Comparison of ENCODE assay signal across 13 cellular contexts in genomic region chr2:61439241-61440002, GRCh38. TPM values are rescaled to one million over a fixed set of nuclear protein-coding genes. Genes with fewer than 3 reads are reported as not detected.
A peak's percentile ranks its signal among the peaks of the same experiment; 100 is the strongest.
DNase-seq lines count a peak whose midpoint lies in the region; ATAC-seq, FAIRE-seq and TF ChIP-seq lines count a peak whose summit lies in the region.
"Had no signal": no experiment of that assay in that cellular context is flagged by ENCODE, and none has a peak within 500 bp of the region (broad histone marks: within the 10 kb centered on the region; RNA-seq: fewer than 3 reads in every experiment).

No MANE protein-coding gene starts in this region.

- H3K27ac ChIP-seq in A549 (peak overlapping the region in 1 of 2 experiments; percentile 36; a peak in 3 of 6 replicates), IMR-90 (ENCODE audit: insufficient read depth, low read length) (no peak overlapping the region)
- H3K27ac ChIP-seq: colonic mucosa had no signal

- H4K5ac ChIP-seq in IMR-90 (ENCODE audit: low read depth, low read length), result no peak overlapping the region

- no peak overlapping the region for H3K14ac ChIP-seq in IMR-90 (replicated peaks; ENCODE audit: low read depth, low read length)

- WGBS in A549 (ENCODE audit: missing lambda C conversion rate), result 67% methylated on average over 5 of the region's 7 CpGs
- 83% methylated on average over 4 of the region's 7 CpGs; no CpG with 5 or more reads in 1 of the 2 experiments for WGBS in IMR-90 (ENCODE audit: extremely low coverage in 2 of 2, insufficient read length in 1 of 2), 2 experiments

- intact Hi-C loops in IMR-90 (cut with micrococcal nuclease), result no loop called here
- intact Hi-C loops in dendritic cell treated with granulocyte-macrophage colony-stimulating factor and Interleukin-4, amounts not matched to agents 40 ng/mL and 50 ng/mL, for 4 days (cut with micrococcal nuclease), result no loop called here
- intact Hi-C loops in natural killer cell (cut with micrococcal nuclease), result no loop called here

- no peak for DNase-seq in A549 (ENCODE audit: low read depth in 1 of 2, low spot score in 1 of 2)
- DNase-seq in IMR-90, result no peak
- no peak for DNase-seq in natural killer cell
- DNase-seq in nucleus accumbens (lab: John Stamatoyannopoulos, UW), result no peak
- no peak for DNase-seq in HEK293T (ENCODE audit: extremely low spot score)
- DNase-seq in GM13977 (ENCODE audit: low spot score), result no peak
- no peak for DNase-seq in stimulated activated CD4-positive, alpha-beta T cell treated with anti-CD3 and anti-CD28 coated beads, Interleukin-15, amount 100 ng/mL, for 24 hours
- DNase-seq: activated CD8-positive, alpha-beta memory T cell treated with anti-CD3 and anti-CD28 coated beads, Interleukin-2, amount 50 U/mL, for 4 hours; colonic mucosa; GF-D8; NCI-H446; RPMI8226 had no signal

- H2AK9ac ChIP-seq in IMR-90 (replicated peaks; ENCODE audit: low read depth, low read length, poor library complexity), result peak overlapping the region; percentile 23

- FAIRE-seq in A549 (lab: Jason Lieb, UNC), result no peak

- no peak for TF ChIP-seq EP300 in A549 (IDR thresholded peaks at IDR 0.05)

- no peak for TF ChIP-seq CTCF in A549 (IDR thresholded peaks at IDR 0.05)
- TF ChIP-seq CTCF in IMR-90 (conservative IDR thresholded peaks at IDR 0.05; ENCODE audit: low read depth, low read length), result no peak
- TF ChIP-seq CTCF in natural killer cell (IDR thresholded peaks at IDR 0.05), result no peak
- no peak for TF ChIP-seq CTCF in GM13977 (IDR thresholded peaks at IDR 0.05; ENCODE audit: extremely low read depth, insufficient read depth, missing control alignments)

- no peaks in the 10 kb centered on the region for H3K27me3 Mint-ChIP-seq in dendritic cell treated with granulocyte-macrophage colony-stimulating factor and Interleukin-4, amounts not matched to agents 40 ng/mL and 50 ng/mL, for 4 days
- no peaks in the 10 kb centered on the region for H3K27me3 Mint-ChIP-seq in natural killer cell (ENCODE audit: low read depth in 2 of 2)

- H3K23ac ChIP-seq in IMR-90 (ENCODE audit: low read depth, low read length), result no peak overlapping the region

- H4K91ac ChIP-seq in IMR-90 (ENCODE audit: insufficient read depth, low read depth, low read length), result no peak overlapping the region

- CTCF ChIA-PET in A549 (lab: Yijun Ruan, JAX), result interaction anchor here (1.1 to 1.4 kb wide), 2 partner anchors 13 to 19 kb away, joined by 3 to 7 read pairs; no protein-coding TSS in a partner anchor
- CTCF ChIA-PET in IMR-90 (lab: Yijun Ruan, JAX), result no interaction called here
- CTCF ChIA-PET in HEK293T (lab: Yijun Ruan, JAX), result interaction anchor here (1.5 kb wide), 1 partner anchor 13 kb away, joined by 9 read pairs; no protein-coding TSS in a partner anchor

- peaks cover 7% of the 10 kb centered on the region for H3K36me3 Mint-ChIP-seq in dendritic cell treated with granulocyte-macrophage colony-stimulating factor and Interleukin-4, amounts not matched to agents 40 ng/mL and 50 ng/mL, for 4 days (ENCODE audit: low read depth)
- H3K36me3 Mint-ChIP-seq in natural killer cell, result no peaks in the 10 kb centered on the region

- H3K9me3 ChIP-seq in A549 (0 out of 3 replicates have a peak, but pooled peaks cover under 1% of the 10 kb centered on the region), IMR-90 (ENCODE audit: control insufficient read depth, insufficient read depth, low read length) (no peaks in the 10 kb centered on the region)
- H3K9me3 ChIP-seq: colonic mucosa had no signal

- no peak overlapping the region for H4K8ac ChIP-seq in IMR-90 (ENCODE audit: low read depth in 2 of 2, low read length in 2 of 2)

- no peaks in the 10 kb centered on the region for H3K27me3 ChIP-seq in IMR-90 (ENCODE audit: control insufficient read depth, insufficient read depth, low read length)
- H3K27me3 ChIP-seq: colonic mucosa had no signal

- H2BK20ac ChIP-seq in IMR-90 (ENCODE audit: low read depth, low read length), result no peak overlapping the region

- H3K4me2 ChIP-seq in A549 (no peak overlapping the region), IMR-90 (ENCODE audit: low read depth, low read length) (no peak overlapping the region)

- H3K4me1 ChIP-seq in A549 (peaks cover 61% of the 10 kb centered on the region), IMR-90 (ENCODE audit: control insufficient read depth, insufficient read depth, low read length) (peaks cover 6% of the 10 kb centered on the region)

- peak; percentile 48 to 62; a peak in 5 of 6 replicates for ATAC-seq in A549
- no peak; the same call in 1 of the 2 replicates for ATAC-seq in IMR-90 (ENCODE audit: low read depth)
- peak; percentile 65 to 78 (median 68) for ATAC-seq in natural killer cell

- peaks cover 4% of the 10 kb centered on the region for H3K36me3 ChIP-seq in IMR-90 (ENCODE audit: control insufficient read depth, insufficient read depth, low read length)
- H3K36me3 ChIP-seq: colonic mucosa had no signal

- dilution Hi-C loops in IMR-90 (cut with HindIII; ENCODE audit: low sequenced_read_pairs, unreplicated experiment), result no loop called here

- H3K9me1 ChIP-seq in IMR-90 (ENCODE audit: insufficient read depth, low read length), result peaks cover 21% of the 10 kb centered on the region

- no peak for TF ChIP-seq POLR2A in A549 (IDR thresholded peaks at IDR 0.05; ENCODE audit: low read length)
- no peak for TF ChIP-seq POLR2A in IMR-90 (IDR thresholded peaks at IDR 0.05; ENCODE audit: low read depth, low read length)

- no peak overlapping the region for H3K18ac ChIP-seq in IMR-90 (ENCODE audit: low read depth, low read length)

- POLR2A ChIA-PET in A549 (lab: Yijun Ruan, JAX) (no interaction called here), IMR-90 (lab: Charles Lee; ENCODE audit: unreplicated experiment) (interaction anchor here (0.5 kb wide), 1 partner anchor 19 kb away, joined by 4 read pairs; no protein-coding TSS in a partner anchor), HEK293T (lab: Yijun Ruan, JAX) (no interaction called here)

- H2BK120ac ChIP-seq in IMR-90 (ENCODE audit: low read depth, low read length), result no peak overlapping the region

- no peak overlapping the region for H2AK5ac ChIP-seq in IMR-90 (ENCODE audit: low read depth, low read length)

- H2BK15ac ChIP-seq in IMR-90 (ENCODE audit: low read depth, low read length), result no peak overlapping the region

- in situ Hi-C loops in IMR-90 (cut with MboI; ENCODE audit: low sequenced_read_pairs), result no loop called here
- in situ Hi-C loops in GM13977 (cut with MboI; ENCODE audit: low pct_unique_long_range_greater_than_20kb, low sequenced_read_pairs, unreplicated experiment), result no loop called here

- H3K9ac ChIP-seq in IMR-90 (ENCODE audit: low read depth, low read length), result no peak overlapping the region

- H3K4me3 Mint-ChIP-seq in dendritic cell treated with granulocyte-macrophage colony-stimulating factor and Interleukin-4, amounts not matched to agents 40 ng/mL and 50 ng/mL, for 4 days, result no peak overlapping the region
- H3K4me3 Mint-ChIP-seq in natural killer cell, result peak overlapping the region; percentile 22

- H3K4ac ChIP-seq in IMR-90 (ENCODE audit: low read depth, low read length), result no peak overlapping the region

- no peak for TF ChIP-seq RAD21 in A549 (conservative IDR thresholded peaks at IDR 0.05 in 1 of 2, IDR thresholded peaks at IDR 0.05 in 1 of 2)
- TF ChIP-seq RAD21 in IMR-90 (IDR thresholded peaks at IDR 0.05; ENCODE audit: low read length), result no peak

- H4K20me1 ChIP-seq in IMR-90 (ENCODE audit: insufficient read depth, low read length), result peaks cover 87% of the 10 kb centered on the region

- H3K79me1 ChIP-seq in IMR-90 (ENCODE audit: low read depth in 1 of 2, low read length in 2 of 2), result peaks cover 6 to 67% of the 10 kb centered on the region in 2 experiments; a peak in 3 of 4 replicates

- peaks cover 76% of the 10 kb centered on the region for H3K4me1 Mint-ChIP-seq in dendritic cell treated with granulocyte-macrophage colony-stimulating factor and Interleukin-4, amounts not matched to agents 40 ng/mL and 50 ng/mL, for 4 days (ENCODE audit: low read depth)
- H3K4me1 Mint-ChIP-seq in natural killer cell, result peaks cover 80 to 91% of the 10 kb centered on the region in 2 donors

- BruUV-seq in IMR-90 (replicated peaks; lab: Mats Ljungman, UMichigan), result no TSS peak

- no peak overlapping the region for H2AFZ ChIP-seq in IMR-90 (replicated peaks; ENCODE audit: low read length, poor library complexity)

- H3K9me3 Mint-ChIP-seq in dendritic cell treated with granulocyte-macrophage colony-stimulating factor and Interleukin-4, amounts not matched to agents 40 ng/mL and 50 ng/mL, for 4 days, result no peaks in the 10 kb centered on the region
- no peaks in the 10 kb centered on the region for H3K9me3 Mint-ChIP-seq in natural killer cell

- H3K4me3 ChIP-seq in A549, result no peak overlapping the region
- H3K4me3 ChIP-seq in IMR-90 (ENCODE audit: insufficient read depth, low read depth, low read length), result no peak overlapping the region
- H3K4me3 ChIP-seq: colonic mucosa had no signal

- no peak overlapping the region for H2BK5ac ChIP-seq in IMR-90 (ENCODE audit: low read depth, low read length, poor library complexity, severe bottlenecking)

- H3K56ac ChIP-seq in IMR-90 (ENCODE audit: extremely low read depth, insufficient read depth, low read length), result no peak overlapping the region

- peak overlapping the region; percentile 68 for H3K27ac Mint-ChIP-seq in dendritic cell treated with granulocyte-macrophage colony-stimulating factor and Interleukin-4, amounts not matched to agents 40 ng/mL and 50 ng/mL, for 4 days
- H3K27ac Mint-ChIP-seq in natural killer cell, result peak overlapping the region; percentile 82 to 87

TF ChIP-seq in A549, 52 proteins besides CTCF, POLR2A, EP300 and RAD21 (continues in another document):
- TF ChIP-seq CHD4 (IDR thresholded peaks at IDR 0.05; ENCODE audit: borderline replicate concordance) (no peak), ZFP36 (IDR thresholded peaks at IDR 0.05; ENCODE audit: borderline replicate concordance, partially characterized antibody) (no peak)

TF ChIP-seq in HEK293T, 16 proteins besides CTCF, POLR2A, EP300 and RAD21 (continues in another document):
- no peak for TF ChIP-seq NFRKB (IDR thresholded peaks at IDR 0.05)
- no peak for TF ChIP-seq ZNF384 (IDR thresholded peaks at IDR 0.05)
- TF ChIP-seq L3MBTL2 (conservative IDR thresholded peaks at IDR 0.05), result no peak
- no peak for TF ChIP-seq FOXK2 (IDR thresholded peaks at IDR 0.05)
- no peak for TF ChIP-seq TARDBP (IDR thresholded peaks at IDR 0.05)
- no peak for TF ChIP-seq LEF1 (IDR thresholded peaks at IDR 0.05; ENCODE audit: borderline replicate concordance)
- no peak for TF ChIP-seq FOXA1 (IDR thresholded peaks at IDR 0.05)
- no peak for TF ChIP-seq SP1 (IDR thresholded peaks at IDR 0.05)

RNA-seq across cellular contexts. Expression of gene USP34, which starts 31.5 kb away (rescaled TPM):
- polyA plus RNA-seq in A549 (2011; rRNA removed), result 132 TPM in 2 replicates
- polyA plus RNA-seq in A549 (2012; cell fraction: cytosol; rRNA removed), result 23.8 and 26.5 TPM in 2 replicates
- 35.8 and 62.6 TPM in 2 replicates for polyA plus RNA-seq in A549 (2012; cell fraction: nucleus; rRNA removed)
- 47.7 to 50.7 TPM (median 48.2 TPM) in 3 replicates for polyA plus RNA-seq in A549 (2017; fragmentation: RNase III; extraction: RNeasy Plus Mini Kit Qiagen cat#74134 plus additional on column Dnase treatment)
- 178 and 191 TPM in 2 replicates for polyA minus RNA-seq in A549 (2011; rRNA and poly(A)+ RNA removed)
- 128 and 139 TPM in 2 replicates for total RNA-seq in IMR-90 (2012; rRNA removed)
- 28.6 and 34.7 TPM in 2 replicates for polyA plus RNA-seq in IMR-90 (2012; rRNA removed)
- polyA plus RNA-seq in IMR-90 (2012; cell fraction: cytosol; rRNA removed), result 8.1 and 25.3 TPM in 2 replicates
- polyA plus RNA-seq in IMR-90 (2012; cell fraction: nucleus; rRNA removed; ENCODE audit: low replicate concordance), result 15.4 and 130 TPM in 2 replicates
- total RNA-seq in natural killer cell, result 100 to 1,000 TPM; 184 to 204 (median 199) TPM
